Comparison of ENCODE assay signal across 8 cellular contexts in the genomic region with DNA sequence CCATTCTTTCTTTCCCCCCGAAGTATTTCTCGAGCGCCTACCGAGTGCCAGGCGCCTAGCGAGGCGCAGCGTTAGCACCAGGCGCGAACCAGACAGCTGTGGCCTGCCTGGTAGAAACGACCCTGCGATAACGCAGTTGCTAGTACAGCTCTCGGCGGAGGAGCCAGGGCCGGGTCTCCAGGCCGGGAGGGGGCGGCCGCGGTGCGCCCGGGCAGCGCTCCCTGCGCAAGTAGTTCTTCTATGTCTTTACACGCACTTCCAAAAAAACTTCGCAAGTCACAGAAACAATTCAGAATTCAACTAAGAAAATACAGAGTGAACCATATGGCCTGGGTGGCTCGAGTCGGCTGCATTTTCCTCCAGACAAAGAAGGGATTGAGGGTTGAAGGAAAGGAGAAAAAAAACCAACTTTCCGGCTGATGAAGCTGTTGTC. TPM values are rescaled to one million over a fixed set of nuclear protein-coding genes. Genes with fewer than 3 reads are reported as not detected.
A peak's percentile ranks its signal among the peaks of the same experiment; 100 is the strongest.
DNase-seq lines count a peak whose midpoint lies in the region; ATAC-seq and TF ChIP-seq lines count a peak whose summit lies in the region.

No MANE protein-coding gene starts in this region.

- peak overlapping the region in 1 of 7 donors; percentile 6 for H3K27ac Mint-ChIP-seq in CD14-positive monocyte
- H3K27ac Mint-ChIP-seq in activated CD8-positive, alpha-beta T cell treated with anti-CD3 and anti-CD28 coated beads for 36 hours: no peak overlapping the region

- DNase-seq in CD14-positive monocyte (ENCODE audit: low spot score): no peak
- DNase-seq in activated CD8-positive, alpha-beta T cell treated with anti-CD3 and anti-CD28 coated beads for 36 hours: peak; percentile 52
- peak; percentile 80 for DNase-seq in foreskin melanocyte
- no peak for DNase-seq in sigmoid colon
- DNase-seq in medulla oblongata (ENCODE audit: extremely low spot score): no peak
- DNase-seq in DMS 273 treated with DMSO at 0.1 percent for 48 hours (lab: John Stamatoyannopoulos, UW): no peak

- 2 to 3% methylated on average over 29 of the region's 29 CpGs for WGBS in sigmoid colon, 2 donors

- CTCF ChIA-PET in activated CD8-positive, alpha-beta T cell treated with anti-CD3 and anti-CD28 coated beads for 36 hours (lab: Charles Lee): interaction anchor here (0.9 to 6.9 kb wide), 14 partner anchors 12 to 422 kb away, joined by 3 to 65 read pairs (median 6); no protein-coding TSS in a partner anchor

- POLR2A ChIA-PET in activated CD8-positive, alpha-beta T cell treated with anti-CD3 and anti-CD28 coated beads for 36 hours (lab: Charles Lee): interaction anchor here (0.8 to 1.7 kb wide), 2 partner anchors 8 to 10 kb away, joined by 3 to 4 read pairs; no protein-coding TSS in a partner anchor

- H3K27me3 Mint-ChIP-seq in CD14-positive monocyte (ENCODE audit: low read depth in 3 of 3): peaks cover 90 to 92% (median 91%) of the 10 kb centered on the region in 3 donors
- H3K27me3 Mint-ChIP-seq in activated CD8-positive, alpha-beta T cell treated with anti-CD3 and anti-CD28 coated beads for 36 hours: peaks cover 56% of the 10 kb centered on the region

- H3K4me3 Mint-ChIP-seq in CD14-positive monocyte: peak overlapping the region; percentile 85 to 99
- peak overlapping the region; percentile 71 for H3K4me3 Mint-ChIP-seq in activated CD8-positive, alpha-beta T cell treated with anti-CD3 and anti-CD28 coated beads for 36 hours

- ATAC-seq in GM19452 (IDR thresholded peaks at IDR 0.05; ENCODE audit: unreplicated experiment): peak; percentile 47
- peak; percentile 35 for ATAC-seq in HG03558 (IDR thresholded peaks at IDR 0.05; ENCODE audit: extremely low read depth, unreplicated experiment)
- peak; percentile 49 for ATAC-seq in activated CD8-positive, alpha-beta T cell treated with anti-CD3 and anti-CD28 coated beads for 36 hours

- no peak for TF ChIP-seq EP300 in sigmoid colon (IDR thresholded peaks at IDR 0.05)

- peaks cover 0 to 5% (median 0%) of the 10 kb centered on the region in 4 donors for H3K9me3 ChIP-seq in sigmoid colon

- peak; percentile 34 for TF ChIP-seq CTCF in CD14-positive monocyte (IDR thresholded peaks at IDR 0.05)
- TF ChIP-seq CTCF in activated CD8-positive, alpha-beta T cell treated with anti-CD3 and anti-CD28 coated beads for 36 hours (IDR thresholded peaks at IDR 0.05): no peak
- TF ChIP-seq CTCF in sigmoid colon (IDR thresholded peaks at IDR 0.05): no peak

- peaks cover 0 to 14% of the 10 kb centered on the region in 2 donors for H3K36me3 Mint-ChIP-seq in CD14-positive monocyte
- peaks cover 3% of the 10 kb centered on the region for H3K36me3 Mint-ChIP-seq in activated CD8-positive, alpha-beta T cell treated with anti-CD3 and anti-CD28 coated beads for 36 hours (ENCODE audit: low read depth)

- H3K9me3 Mint-ChIP-seq in CD14-positive monocyte: peaks cover 0 to 31% (median 18%) of the 10 kb centered on the region in 7 donors
- peaks cover 1% of the 10 kb centered on the region for H3K9me3 Mint-ChIP-seq in activated CD8-positive, alpha-beta T cell treated with anti-CD3 and anti-CD28 coated beads for 36 hours

- H3K4me1 Mint-ChIP-seq in CD14-positive monocyte: peaks cover 47% of the 10 kb centered on the region
- H3K4me1 Mint-ChIP-seq in activated CD8-positive, alpha-beta T cell treated with anti-CD3 and anti-CD28 coated beads for 36 hours (ENCODE audit: low read depth): peaks cover 26% of the 10 kb centered on the region

- peaks cover 0 to 23% (median 16%) of the 10 kb centered on the region in 4 donors for H3K4me1 ChIP-seq in sigmoid colon

- H3K36me3 ChIP-seq in sigmoid colon: no peaks in the 10 kb centered on the region

- H3K27ac ChIP-seq in sigmoid colon: no peak overlapping the region

- H3K27me3 ChIP-seq in sigmoid colon: peaks cover 43 to 77% (median 58%) of the 10 kb centered on the region in 3 donors

- H3K4me3 ChIP-seq in sigmoid colon: peak overlapping the region in 3 of 4 donors; percentile 22 to 38 (median 34)

- intact Hi-C loops in CD14-positive monocyte (cut with micrococcal nuclease): loop anchor here (5.0 kb wide), 1 partner anchor 196 kb away; no protein-coding TSS in a partner anchor
- intact Hi-C loops in activated CD8-positive, alpha-beta T cell treated with anti-CD3 and anti-CD28 coated beads for 36 hours (cut with micrococcal nuclease): loop anchor here (2.0 to 10.0 kb wide), 3 partner anchors 194 to 448 kb away; no protein-coding TSS in a partner anchor
- intact Hi-C loops in sigmoid colon (cut with DNase I): no loop called here

- no peak for TF ChIP-seq POLR2A in sigmoid colon (IDR thresholded peaks at IDR 0.05)

RNA-seq across cellular contexts. Expression of a gene that starts 7.0 kb away (rescaled TPM):
- polyA plus RNA-seq in CD14-positive monocyte (not detected), sigmoid colon (not detected)
- under 1 TPM; 0.13 to 0.16 TPM for total RNA-seq in activated CD8-positive, alpha-beta T cell treated with anti-CD3 and anti-CD28 coated beads for 36 hours
- not detected for total RNA-seq in sigmoid colon

Comparison
In these comparisons a context has a peak if more than half of its experiments do, and no peak if none do; other contexts are left out.
1. DNase-seq: peak in activated CD8-positive, alpha-beta T cell treated with anti-CD3 and anti-CD28 coated beads for 36 hours (single experiment) and foreskin melanocyte (single experiment); none in CD14-positive monocyte (single experiment), sigmoid colon (single experiment), medulla oblongata (single experiment) and DMS 273 treated with DMSO at 0.1 percent for 48 hours (single experiment).
2. Peak in every context shown above with its lines, with median percentiles within 50 percentile points of each other: ATAC-seq.